In genomic region chr13:91553584-91553983, GRCh38 we compare ENCODE assay signal across 27 cellular contexts.
"Had no signal": no experiment of that assay in that cellular context is flagged by ENCODE, and none has a peak within 500 bp of the region (broad histone marks: within the 10 kb centered on the region; RNA-seq: fewer than 3 reads in every experiment).

No MANE protein-coding gene starts in this region.

- H3K27ac ChIP-seq: stomach, suprapubic skin, testis, thoracic aorta, thyroid gland, tibial artery, tibial nerve, transverse colon, upper lobe of left lung, upper lobe of right lung, uterus, vagina had no signal

- H3K36me3 ChIP-seq: stomach, suprapubic skin, thoracic aorta, thyroid gland, tibial artery, tibial nerve, transverse colon, upper lobe of left lung, upper lobe of right lung, uterus, vagina had no signal

- H3K27me3 ChIP-seq: stomach, suprapubic skin, testis, thyroid gland, tibial artery, tibial nerve, transverse colon, upper lobe of left lung, upper lobe of right lung, uterus, vagina had no signal

- H3K4me1 ChIP-seq: stomach, suprapubic skin, testis, thyroid gland, tibial nerve, transverse colon, upper lobe of left lung, upper lobe of right lung, uterus, vagina had no signal

- FAIRE-seq: urothelium cell line had no signal

- DNase-seq: stimulated activated CD4-positive, alpha-beta T cell treated with anti-CD3 and anti-CD28 coated beads, Interleukin-2, amount 100 ng/mL, for 48 hours; stimulated activated CD4-positive, alpha-beta T cell treated with anti-CD3 and anti-CD28 coated beads, Interleukin-4, amount 100 ng/mL, for 1 hour; stimulated activated CD4-positive, alpha-beta T cell treated with anti-CD3 and anti-CD28 coated beads, Interleukin-4, amount 100 ng/mL, for 24 hours; stimulated activated CD4-positive, alpha-beta T cell treated with anti-CD3 and anti-CD28 coated beads, Interleukin-4, amount 100 ng/mL, for 4 hours; stimulated activated CD8-positive, alpha-beta memory T cell treated with anti-CD3 and anti-CD28 coated beads, Interleukin-4, amount 100 ng/mL, for 48 hours; stimulated activated naive B cell treated with anti-CD40 and anti-IgM and Interleukin-4, amounts not matched to agents 10 μg/mL and 1 μg/mL and 100 μg/mL, for 72 hours; stimulated activated naive CD4-positive, alpha-beta T cell; stimulated activated naive CD4-positive, alpha-beta T cell treated with Interleukin-2 at 50 U/mL for 16 hours; stimulated activated naive CD8-positive, alpha-beta T cell treated with anti-CD3 and anti-CD28 coated beads, Interleukin-15, amount 100 ng/mL, for 72 hours; stimulated activated naive CD8-positive, alpha-beta T cell treated with anti-CD3 and anti-CD28 coated beads, Interleukin-15, Interleukin-2, amounts not matched to agents 100 U/mL and 50 U/mL, for 24 hours; stomach; substantia nigra; testis; thyroid gland; tibial artery; transverse colon; trophoblast cell; upper lobe of left lung; upper lobe of right lung; uterus had no signal

- H3K4me3 ChIP-seq: stomach, suprapubic skin, testis, thoracic aorta, thyroid gland, tibial artery, tibial nerve, transverse colon, upper lobe of left lung, upper lobe of right lung, uterus, vagina had no signal

- ATAC-seq: stimulated activated effector memory CD8-positive, alpha-beta T cell treated with anti-CD3 and anti-CD28 coated beads, Interleukin-12 subunit alpha, Interleukin-12 subunit beta, amount 100 ng/mL, for 72 hours; stimulated activated memory B cell treated with anti-CD40 and anti-IgM and Interleukin-4, amounts not matched to agents 10 μg/mL and 1 μg/mL and 100 μg/mL, for 72 hours; stimulated activated naive B cell treated with anti-CD40 and anti-IgM and Interleukin-4, amounts not matched to agents 10 μg/mL and 1 μg/mL and 100 μg/mL, for 72 hours; stimulated activated naive CD8-positive, alpha-beta T cell treated with anti-CD3 and anti-CD28 coated beads, Interleukin-15, amount 100 ng/mL, for 72 hours; stimulated activated naive CD8-positive, alpha-beta T cell treated with anti-CD3 and anti-CD28 coated beads, Interleukin-15, Interleukin-2, amounts not matched to agents 100 U/mL and 50 U/mL, for 24 hours; upper lobe of right lung had no signal

- H3K9me3 ChIP-seq: suprapubic skin, testis, thoracic aorta, thyroid gland, transverse colon, upper lobe of left lung, upper lobe of right lung, uterus, vagina had no signal
